In the genomic region with DNA sequence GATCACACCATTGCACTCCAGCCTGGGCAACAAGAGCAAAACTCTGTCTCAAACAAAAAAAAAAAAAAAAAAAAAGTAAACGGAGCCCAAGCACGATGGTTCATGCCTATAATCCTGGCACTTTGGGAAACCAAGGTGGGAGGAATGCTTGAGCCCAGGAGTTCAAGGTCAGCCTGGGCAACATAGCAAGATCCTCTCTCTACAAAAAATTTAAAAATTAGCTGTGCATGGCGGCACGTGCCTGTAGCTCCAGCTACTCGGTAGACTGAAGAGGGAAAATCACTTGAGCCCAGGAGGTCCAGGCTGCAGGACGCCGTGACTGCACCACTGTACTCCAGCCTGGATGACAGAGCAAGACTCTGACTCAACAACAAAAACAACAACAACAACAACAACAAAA, we compare ENCODE assay signal across 2 cellular contexts. TPM values are rescaled to one million over a fixed set of nuclear protein-coding genes. Genes with fewer than 3 reads are reported as not detected.
"Had no signal": no experiment of that assay in that cellular context is flagged by ENCODE, and none has a peak within 500 bp of the region (broad histone marks: within the 10 kb centered on the region; RNA-seq: fewer than 3 reads in every experiment).

No MANE protein-coding gene starts in this region.

RNA-seq across cellular contexts. Expression of a gene that starts 9.5 kb away (rescaled TPM):
- total RNA-seq: foreskin keratinocyte had no signal
- polyA plus RNA-seq: foreskin keratinocyte, immature natural killer cell had no signal
